ENCODE assay signal across 8 cellular contexts in genomic region chr1:43947890-43948437, GRCh38. TPM values are rescaled to one million over a fixed set of nuclear protein-coding genes. Genes with fewer than 3 reads are reported as not detected.
A peak's percentile ranks its signal among the peaks of the same experiment; 100 is the strongest.
DNase-seq lines count a peak whose midpoint lies in the region; ATAC-seq, FAIRE-seq and TF ChIP-seq lines count a peak whose summit lies in the region.

No MANE protein-coding gene starts in this region.

- no peak overlapping the region for H3K27ac Mint-ChIP-seq in chondrocyte (ENCODE audit: unreplicated experiment)
- H3K27ac Mint-ChIP-seq in natural killer cell treated with Interleukin-12 subunit alpha and Interleukin-12 subunit beta and Interleukin-15 and Interleukin-18, amount 100 ng/mL, for 72 hours: peak overlapping the region; percentile 86 to 95

- DNase-seq in BE2C: peak; percentile 30
- DNase-seq in Karpas-422: no peak
- no peak for DNase-seq in chondrocyte (ENCODE audit: low spot score)
- no peak for DNase-seq in natural killer cell treated with Interleukin-12 subunit alpha and Interleukin-12 subunit beta and Interleukin-15 and Interleukin-18, amount 100 ng/mL, for 72 hours (ENCODE audit: low spot score)
- no peak for DNase-seq in NOMO-1 treated with DMSO at 0.1 percent for 48 hours (lab: John Stamatoyannopoulos, UW; ENCODE audit: unreplicated experiment)
- DNase-seq in central memory CD4-positive, alpha-beta T cell: no peak
- DNase-seq in urothelium cell line (ENCODE audit: low spot score): no peak

- H3K9me3 ChIP-seq in BE2C (no peaks in the 10 kb centered on the region), Karpas-422 (ENCODE audit: low read length) (no peaks in the 10 kb centered on the region)

- H3K27me3 Mint-ChIP-seq in chondrocyte (ENCODE audit: low read depth): no peaks in the 10 kb centered on the region
- H3K27me3 Mint-ChIP-seq in natural killer cell treated with Interleukin-12 subunit alpha and Interleukin-12 subunit beta and Interleukin-15 and Interleukin-18, amount 100 ng/mL, for 72 hours: no peaks in the 10 kb centered on the region

- H3K9me2 ChIP-seq in Karpas-422 (replicated peaks; ENCODE audit: insufficient read depth, low read length): no peaks in the 10 kb centered on the region

- H3K4me1 Mint-ChIP-seq in chondrocyte (ENCODE audit: low read depth): peaks cover 33% of the 10 kb centered on the region
- peaks cover 29 to 37% of the 10 kb centered on the region in 2 donors for H3K4me1 Mint-ChIP-seq in natural killer cell treated with Interleukin-12 subunit alpha and Interleukin-12 subunit beta and Interleukin-15 and Interleukin-18, amount 100 ng/mL, for 72 hours (ENCODE audit: low read depth in 2 of 2)

- no peaks in the 10 kb centered on the region for H3K27me3 ChIP-seq in BE2C
- H3K27me3 ChIP-seq in Karpas-422 (ENCODE audit: low read length): no peaks in the 10 kb centered on the region

- FAIRE-seq in urothelium cell line (lab: Jason Lieb, UNC): no peak

- TF ChIP-seq CTCF in BE2C (IDR thresholded peaks at IDR 0.05; ENCODE audit: low read depth, low read length) (no peak), chondrocyte (IDR thresholded peaks at IDR 0.05) (no peak)

- peak overlapping the region; percentile 92 for H3K4me2 ChIP-seq in Karpas-422 (ENCODE audit: low read depth, low read length, poor library complexity, severe bottlenecking)

- peaks cover 55% of the 10 kb centered on the region for H3K79me2 ChIP-seq in Karpas-422 (ENCODE audit: low read length)

- no peak for ATAC-seq in natural killer cell treated with Interleukin-12 subunit alpha and Interleukin-12 subunit beta and Interleukin-15 and Interleukin-18, amount 100 ng/mL, for 72 hours
- ATAC-seq in GM21526 (IDR thresholded peaks at IDR 0.05; ENCODE audit: low FRiP score, unreplicated experiment): no peak

- no peaks in the 10 kb centered on the region for H4K20me1 ChIP-seq in Karpas-422 (ENCODE audit: insufficient read depth, low read depth, low read length)

- peaks cover 6% of the 10 kb centered on the region for H3K36me3 Mint-ChIP-seq in chondrocyte (ENCODE audit: low read depth)
- H3K36me3 Mint-ChIP-seq in natural killer cell treated with Interleukin-12 subunit alpha and Interleukin-12 subunit beta and Interleukin-15 and Interleukin-18, amount 100 ng/mL, for 72 hours: peaks cover 7% of the 10 kb centered on the region

- H3K9me3 Mint-ChIP-seq in chondrocyte (ENCODE audit: low read depth): no peaks in the 10 kb centered on the region
- no peaks in the 10 kb centered on the region for H3K9me3 Mint-ChIP-seq in natural killer cell treated with Interleukin-12 subunit alpha and Interleukin-12 subunit beta and Interleukin-15 and Interleukin-18, amount 100 ng/mL, for 72 hours

- H3K4me3 Mint-ChIP-seq in chondrocyte (ENCODE audit: unreplicated experiment): peak overlapping the region; percentile 86
- peak overlapping the region; percentile 95 for H3K4me3 Mint-ChIP-seq in natural killer cell treated with Interleukin-12 subunit alpha and Interleukin-12 subunit beta and Interleukin-15 and Interleukin-18, amount 100 ng/mL, for 72 hours

- H3K27ac ChIP-seq in Karpas-422 (ENCODE audit: low read length): no peak overlapping the region

- H3K4me3 ChIP-seq in BE2C (ENCODE audit: low read depth, low read length): peak overlapping the region; percentile 80
- peak overlapping the region; percentile 97 for H3K4me3 ChIP-seq in Karpas-422 (ENCODE audit: low read length)

- H3K4me1 ChIP-seq in BE2C (no peaks in the 10 kb centered on the region), Karpas-422 (ENCODE audit: low read length) (peaks cover 36% of the 10 kb centered on the region)

- H3K36me3 ChIP-seq in BE2C (no peaks in the 10 kb centered on the region; the same call in 1 of the 2 replicates), Karpas-422 (ENCODE audit: insufficient read depth, low read length) (no peaks in the 10 kb centered on the region)

- no peak overlapping the region for H2AFZ ChIP-seq in Karpas-422 (ENCODE audit: low read length)

- peak overlapping the region; percentile 94 for H3K9ac ChIP-seq in Karpas-422 (ENCODE audit: low read length)

RNA-seq across cellular contexts. Expression of gene IPO13, which starts 1.2 kb away (rescaled TPM):
- polyA plus RNA-seq in BE2C (2012; ENCODE audit: insufficient read depth, insufficient read length, low read depth): 17.4 TPM
- 19.8 and 23.3 TPM in 2 replicates for total RNA-seq in Karpas-422 (2014; rRNA removed; shearing (Covaris generic); ENCODE audit: low replicate concordance)
- 33.4 to 39.2 TPM (median 38.8 TPM) in 3 replicates for total RNA-seq in chondrocyte
- total RNA-seq in natural killer cell treated with Interleukin-12 subunit alpha and Interleukin-12 subunit beta and Interleukin-15 and Interleukin-18, amount 100 ng/mL, for 72 hours: 10 to 100 TPM; 28.4 to 43.1 TPM

RNA-seq across cellular contexts. Expression of gene ARTN, which starts 14.4 kb away (rescaled TPM):
- not detected for polyA plus RNA-seq in BE2C (2012; ENCODE audit: insufficient read depth, insufficient read length, low read depth)
- total RNA-seq in Karpas-422 (2014; rRNA removed; shearing (Covaris generic); ENCODE audit: low replicate concordance): 1.0 TPM in 1 of 2 replicates, not detected in the other
- total RNA-seq in chondrocyte: 0.50 to 1.6 TPM (median 0.69 TPM) in 3 replicates
- total RNA-seq in natural killer cell treated with Interleukin-12 subunit alpha and Interleukin-12 subunit beta and Interleukin-15 and Interleukin-18, amount 100 ng/mL, for 72 hours: 1 to 10 TPM in 1 of 2 donors, not detected in 1; 1.2 TPM

RNA-seq across cellular contexts. Expression of gene DPH2, which starts 21.8 kb away (rescaled TPM):
- polyA plus RNA-seq in BE2C (2012; ENCODE audit: insufficient read depth, insufficient read length, low read depth): 116 TPM
- 42.2 and 44.4 TPM in 2 replicates for total RNA-seq in Karpas-422 (2014; rRNA removed; shearing (Covaris generic); ENCODE audit: low replicate concordance)
- 22.2 to 27.3 TPM (median 22.4 TPM) in 3 replicates for total RNA-seq in chondrocyte
- total RNA-seq in natural killer cell treated with Interleukin-12 subunit alpha and Interleukin-12 subunit beta and Interleukin-15 and Interleukin-18, amount 100 ng/mL, for 72 hours: 10 to 100 TPM; 37.4 to 93.8 TPM

RNA-seq across cellular contexts. Expression of gene ATP6V0B, which starts 26.8 kb away (rescaled TPM):
- 402 TPM for polyA plus RNA-seq in BE2C (2012; ENCODE audit: insufficient read depth, insufficient read length, low read depth)
- total RNA-seq in Karpas-422 (2014; rRNA removed; shearing (Covaris generic); ENCODE audit: low replicate concordance): 386 and 447 TPM in 2 replicates
- 112 to 123 TPM (median 122 TPM) in 3 replicates for total RNA-seq in chondrocyte
- total RNA-seq in natural killer cell treated with Interleukin-12 subunit alpha and Interleukin-12 subunit beta and Interleukin-15 and Interleukin-18, amount 100 ng/mL, for 72 hours: 100 to 1,000 TPM; 161 to 203 TPM

RNA-seq across cellular contexts. Expression of gene B4GALT2, which starts 31.0 kb away (rescaled TPM):
- 49.7 TPM for polyA plus RNA-seq in BE2C (2012; ENCODE audit: insufficient read depth, insufficient read length, low read depth)
- 42.9 and 68.7 TPM in 2 replicates for total RNA-seq in Karpas-422 (2014; rRNA removed; shearing (Covaris generic); ENCODE audit: low replicate concordance)
- 94.8 to 109 TPM (median 99.4 TPM) in 3 replicates for total RNA-seq in chondrocyte
- 10 to 100 TPM; 12.8 to 48.6 TPM for total RNA-seq in natural killer cell treated with Interleukin-12 subunit alpha and Interleukin-12 subunit beta and Interleukin-15 and Interleukin-18, amount 100 ng/mL, for 72 hours
